Comparison of ENCODE assay signal across 18 cellular contexts in the genomic region with DNA sequence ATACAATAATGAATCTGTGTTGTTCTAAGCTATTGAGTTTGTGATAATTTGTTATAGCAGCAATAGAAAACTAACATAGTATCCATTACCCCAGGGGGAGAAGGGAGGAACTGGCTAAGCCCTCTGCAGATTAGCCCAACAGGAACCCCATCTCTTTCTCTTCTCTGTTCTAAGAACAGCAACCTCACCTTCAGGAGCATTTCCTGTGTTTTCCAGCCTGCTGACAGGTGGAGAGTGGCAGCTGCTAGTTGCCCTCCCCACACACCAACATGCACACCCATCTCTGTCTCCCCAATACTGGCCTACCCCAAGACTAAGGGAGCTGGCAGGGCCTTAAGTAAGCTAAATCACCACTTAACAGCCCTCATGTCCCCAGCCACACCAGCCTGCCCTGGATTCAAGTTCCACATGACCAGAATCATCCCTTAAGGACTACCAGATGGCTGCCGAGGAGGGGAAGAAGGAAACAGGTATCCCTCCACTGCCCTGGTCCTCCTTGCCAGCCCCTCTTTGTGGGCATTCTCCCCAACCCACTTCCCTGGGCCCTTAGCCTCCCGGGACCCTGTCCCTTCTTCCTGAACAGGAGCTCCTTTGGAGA.
"Had no signal": no experiment of that assay in that cellular context is flagged by ENCODE, and none has a peak within 500 bp of the region (broad histone marks: within the 10 kb centered on the region; RNA-seq: fewer than 3 reads in every experiment).

No MANE protein-coding gene starts in this region.

- H3K27me3 ChIP-seq: body of pancreas, dorsolateral prefrontal cortex, spleen, thyroid gland had no signal

- H3K4me1 ChIP-seq: body of pancreas, thyroid gland had no signal

- H3K4me1 Mint-ChIP-seq: nephron progenitor cell had no signal

- H3K27me3 Mint-ChIP-seq: activated CD4-positive, alpha-beta memory T cell treated with anti-CD3 and anti-CD28 coated beads for 36 hours; stimulated activated naive B cell treated with anti-CD40 and anti-IgM and Interleukin-4, amounts not matched to agents 10 μg/mL and 1 μg/mL and 100 μg/mL, for 72 hours had no signal

- H3K27ac ChIP-seq: body of pancreas, dorsolateral prefrontal cortex, epithelial cell of prostate, spleen, thyroid gland had no signal

- ATAC-seq: body of pancreas; left cardiac atrium; stimulated activated naive B cell treated with anti-CD40 and anti-IgM and Interleukin-4, amounts not matched to agents 10 μg/mL and 1 μg/mL and 100 μg/mL, for 72 hours had no signal

- H3K4me3 ChIP-seq: body of pancreas, dorsolateral prefrontal cortex, spleen, thyroid gland had no signal

- H3K9me3 ChIP-seq: body of pancreas, spleen, thyroid gland had no signal

- H3K27ac Mint-ChIP-seq: activated CD4-positive, alpha-beta memory T cell treated with anti-CD3 and anti-CD28 coated beads for 36 hours; endodermal cell; nephron progenitor cell; stimulated activated naive B cell treated with anti-CD40 and anti-IgM and Interleukin-4, amounts not matched to agents 10 μg/mL and 1 μg/mL and 100 μg/mL, for 72 hours had no signal

- H3K36me3 ChIP-seq: spleen, thyroid gland had no signal

- DNase-seq: activated CD4-positive, alpha-beta memory T cell treated with anti-CD3 and anti-CD28 coated beads for 36 hours; activated naive CD4-positive, alpha-beta T cell treated with anti-CD3 and anti-CD28 coated beads, Interleukin-2, amount 50 U/mL, for 16 hours; body of pancreas; caudate nucleus; dorsolateral prefrontal cortex; endodermal cell; foreskin fibroblast; hippocampal formation; left cardiac atrium; mesenchymal stem cell; nephron progenitor cell; occipital lobe; retina; spleen; stimulated activated CD4-positive, alpha-beta T cell treated with anti-CD3 and anti-CD28 coated beads, Interleukin-4, amount 100 ng/mL, for 4 hours; stimulated activated naive B cell treated with anti-CD40 and anti-IgM and Interleukin-4, amounts not matched to agents 10 μg/mL and 1 μg/mL and 100 μg/mL, for 72 hours; thyroid gland had no signal

- H3K36me3 Mint-ChIP-seq: activated CD4-positive, alpha-beta memory T cell treated with anti-CD3 and anti-CD28 coated beads for 36 hours had no signal

- H3K4me3 Mint-ChIP-seq: activated CD4-positive, alpha-beta memory T cell treated with anti-CD3 and anti-CD28 coated beads for 36 hours; endodermal cell; nephron progenitor cell; stimulated activated naive B cell treated with anti-CD40 and anti-IgM and Interleukin-4, amounts not matched to agents 10 μg/mL and 1 μg/mL and 100 μg/mL, for 72 hours had no signal

- H3K9me3 Mint-ChIP-seq: activated CD4-positive, alpha-beta memory T cell treated with anti-CD3 and anti-CD28 coated beads for 36 hours; endodermal cell; nephron progenitor cell; stimulated activated naive B cell treated with anti-CD40 and anti-IgM and Interleukin-4, amounts not matched to agents 10 μg/mL and 1 μg/mL and 100 μg/mL, for 72 hours had no signal
